Comparison of ENCODE assay signal across 12 cellular contexts in genomic region chr22:46081831-46082210, GRCh38.
DNase-seq lines count a peak whose midpoint lies in the region; ATAC-seq and TF ChIP-seq lines count a peak whose summit lies in the region.
"Had no signal": no experiment of that assay in that cellular context is flagged by ENCODE, and none has a peak within 500 bp of the region (broad histone marks: within the 10 kb centered on the region; RNA-seq: fewer than 3 reads in every experiment).

No MANE protein-coding gene starts in this region.

- POLR2A ChIA-PET in BJ (lab: Charles Lee), result interaction anchor here (0.7 to 0.8 kb wide), 2 partner anchors 12 to 34 kb away, joined by 3 to 4 read pairs; no protein-coding TSS in a partner anchor

- peaks cover 70% of the 10 kb centered on the region for H3K4me1 ChIP-seq in rectal smooth muscle tissue (ENCODE audit: control insufficient read depth, insufficient read depth, low read length)

- H3K36me3 ChIP-seq in BJ (ENCODE audit: control insufficient read depth, insufficient read depth, low read length), result peaks cover 33% of the 10 kb centered on the region
- peaks cover 8% of the 10 kb centered on the region for H3K36me3 ChIP-seq in rectal smooth muscle tissue (ENCODE audit: control insufficient read depth, insufficient read depth, low read length)
- H3K36me3 ChIP-seq: cardiac muscle cell had no signal

- no peak for DNase-seq in BJ (ENCODE audit: low read depth)
- DNase-seq in head of caudate nucleus, result peak in 24 of 42 donors; percentile 9 to 76 (median 52)
- DNase-seq in retina, result no peak
- no peak for DNase-seq in NCI-H146 (lab: John Stamatoyannopoulos, UW)
- no peak for DNase-seq in cerebellar nuclear complex (lab: John Stamatoyannopoulos, UW)
- DNase-seq: DMS 273 treated with DMSO at 0.1 percent for 48 hours, KG1, OCI-M1 had no signal

- H3K27me3 ChIP-seq in BJ (ENCODE audit: control insufficient read depth, insufficient read depth, low read length) (no peaks in the 10 kb centered on the region), rectal smooth muscle tissue (ENCODE audit: control insufficient read depth, insufficient read depth, low read length) (no peaks in the 10 kb centered on the region)
- H3K27me3 ChIP-seq: cardiac muscle cell had no signal

- intact Hi-C loops in head of caudate nucleus (cut with DNase I), result no loop called here

- H3K4me3 ChIP-seq in BJ (ENCODE audit: low read depth, low read length), result peak overlapping the region; percentile 98
- peak overlapping the region; percentile 40 for H3K4me3 ChIP-seq in rectal smooth muscle tissue (ENCODE audit: low read length)
- H3K4me3 ChIP-seq: cardiac muscle cell had no signal

- no peak for TF ChIP-seq CTCF in BJ (IDR thresholded peaks at IDR 0.05; ENCODE audit: insufficient read depth, low read depth, low read length)
- no peak for TF ChIP-seq CTCF in VCaP (conservative IDR thresholded peaks at IDR 0.05)

- H3K27ac ChIP-seq in VCaP, result peak overlapping the region; percentile 93
- peak overlapping the region; percentile 92 for H3K27ac ChIP-seq in rectal smooth muscle tissue (ENCODE audit: low read depth, low read length)
- H3K27ac ChIP-seq: cardiac muscle cell had no signal

- CTCF ChIA-PET in BJ (lab: Yijun Ruan, JAX), result interaction anchor here (1.2 to 2.4 kb wide), 3 partner anchors 48 to 84 kb away, joined by 3 to 15 read pairs (median 3); no protein-coding TSS in a partner anchor

- peak overlapping the region; percentile 29 for H3K9ac ChIP-seq in rectal smooth muscle tissue (ENCODE audit: low read length)

- no peak for ATAC-seq in HG03139 (IDR thresholded peaks at IDR 0.05; ENCODE audit: unreplicated experiment)

Comparison
In these comparisons a context has a peak if more than half of its experiments do, and no peak if none do; other contexts are left out.
1. DNase-seq: peak in head of caudate nucleus (24 of 42); none in BJ (single experiment), retina (single experiment), NCI-H146 (single experiment) and cerebellar nuclear complex (0 of 2).